Comparison of ENCODE assay signal across 20 cellular contexts in the genomic region with DNA sequence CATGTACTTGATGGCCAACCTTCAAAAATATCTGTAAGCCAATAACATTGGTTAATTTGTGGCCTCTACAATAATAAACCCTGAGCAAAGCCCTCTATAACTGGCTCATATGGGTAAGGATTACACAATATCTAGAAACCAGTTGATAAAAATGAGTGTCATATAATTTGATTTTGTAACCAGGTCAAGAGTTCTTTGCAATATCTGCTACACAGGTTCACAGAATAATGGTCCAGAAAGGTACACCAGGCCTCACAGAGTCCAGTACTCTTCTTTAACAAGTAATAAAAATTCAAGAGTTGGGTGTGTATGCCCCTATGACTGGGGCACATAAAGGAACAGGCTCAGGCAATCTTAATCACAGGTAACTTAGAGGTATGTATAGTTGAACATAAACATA.
DNase-seq lines count a peak whose midpoint lies in the region; ATAC-seq, FAIRE-seq and TF ChIP-seq lines count a peak whose summit lies in the region.
"Had no signal": no experiment of that assay in that cellular context is flagged by ENCODE, and none has a peak within 500 bp of the region (broad histone marks: within the 10 kb centered on the region; RNA-seq: fewer than 3 reads in every experiment).

No MANE protein-coding gene starts in this region.

- BruUV-seq in MCF 10A (replicated peaks; lab: Mats Ljungman, UMichigan) (no TSS peak), mammary epithelial cell (replicated peaks; lab: Mats Ljungman, UMichigan) (no TSS peak), Caco-2 (replicated peaks; lab: Mats Ljungman, UMichigan) (no TSS peak)

- DNase-seq in MCF 10A (ENCODE audit: unreplicated experiment) = no peak
- no peak for DNase-seq in mammary epithelial cell
- no peak for DNase-seq in left colon
- DNase-seq in small intestine = peak; percentile 80
- DNase-seq in NCI-H2081 treated with DMSO at 0.1 percent for 48 hours (lab: John Stamatoyannopoulos, UW) = no peak
- DNase-seq in Caco-2 = no peak
- DNase-seq in Ammon's horn (ENCODE audit: low spot score) = no peak
- DNase-seq: 8988T; ACHN; AML-193; C1 segment of cervical spinal cord; CD8-positive, alpha-beta T cell; DMS53; DMS79 treated with DMSO at 0.1 percent for 48 hours; GF-D8; GOT3 had no signal

- FAIRE-seq in small intestine (lab: Jason Lieb, UNC) = no peak
- FAIRE-seq: A549, GM12891 had no signal

- TF ChIP-seq CTCF in MCF 10A (IDR thresholded peaks at IDR 0.05; ENCODE audit: unreplicated experiment) (no peak), mammary epithelial cell (conservative IDR thresholded peaks at IDR 0.05 in 1 of 2, IDR thresholded peaks at IDR 0.05 in 1 of 2; ENCODE audit: extremely low read depth in 1 of 2, insufficient read depth in 1 of 2, low read depth in 1 of 2, low read length in 2 of 2) (no peak), liver (IDR thresholded peaks at IDR 0.05; ENCODE audit: low read depth, low read length, missing input control) (no peak), Caco-2 (IDR thresholded peaks at IDR 0.05; ENCODE audit: insufficient read depth in 1 of 2, low read depth in 1 of 2, low read length in 1 of 2, severe bottlenecking in 1 of 2, unreplicated experiment in 1 of 2) (no peak)

- H3K4me3 ChIP-seq in mammary epithelial cell (replicated peaks in 1 of 3; ENCODE audit: insufficient read depth in 1 of 3, low read depth in 2 of 3, low read length in 3 of 3) = no peak overlapping the region
- no peak overlapping the region for H3K4me3 ChIP-seq in liver (ENCODE audit: low read depth in 1 of 3, low read length in 3 of 3)
- no peak overlapping the region for H3K4me3 ChIP-seq in small intestine (ENCODE audit: low read depth in 1 of 2, low read length in 2 of 2)
- no peak overlapping the region for H3K4me3 ChIP-seq in Caco-2 (ENCODE audit: low read depth, low read length)
- H3K4me3 ChIP-seq: A549, HAP-1 had no signal

- POLR2A ChIA-PET in MCF 10A (lab: Yijun Ruan, JAX) (no interaction called here), Caco-2 (lab: Charles Lee) (no interaction called here)

- H3K4me1 ChIP-seq in mammary epithelial cell (ENCODE audit: insufficient read depth, low read length) (no peaks in the 10 kb centered on the region), liver (ENCODE audit: control insufficient read depth in 4 of 4, insufficient read depth in 4 of 4, low read length in 3 of 4) (peaks cover 0 to 3% (median 1%) of the 10 kb centered on the region in 4 donors), small intestine (ENCODE audit: control insufficient read depth in 2 of 2, insufficient read depth in 1 of 2, low read depth in 1 of 2, low read length in 1 of 2) (peaks cover 0 to 2% of the 10 kb centered on the region in 2 donors), Caco-2 (no peaks in the 10 kb centered on the region)
- H3K4me1 ChIP-seq: A549, HAP-1 had no signal

- H3K79me2 ChIP-seq in mammary epithelial cell (ENCODE audit: insufficient read depth, low read length) = no peaks in the 10 kb centered on the region

- no peak for TF ChIP-seq RAD21 in liver (IDR thresholded peaks at IDR 0.05)

- H3K27ac Mint-ChIP-seq in MCF 10A (ENCODE audit: low read depth, unreplicated experiment) (peak overlapping the region; percentile 35), Caco-2 (ENCODE audit: unreplicated experiment) (no peak overlapping the region)
- H3K27ac Mint-ChIP-seq: CD8-positive, alpha-beta T cell had no signal

- H4K20me1 ChIP-seq in mammary epithelial cell (ENCODE audit: insufficient read depth, low read length) = no peaks in the 10 kb centered on the region

- no peak overlapping the region for H3K4me3 Mint-ChIP-seq in MCF 10A (ENCODE audit: unreplicated experiment)
- H3K4me3 Mint-ChIP-seq in Caco-2 (ENCODE audit: unreplicated experiment) = no peak overlapping the region
- H3K4me3 Mint-ChIP-seq: CD8-positive, alpha-beta T cell had no signal

- no peaks in the 10 kb centered on the region for H3K9me3 Mint-ChIP-seq in MCF 10A (ENCODE audit: unreplicated experiment)
- H3K9me3 Mint-ChIP-seq in Caco-2 (ENCODE audit: unreplicated experiment) = no peaks in the 10 kb centered on the region

- dilution Hi-C loops in mammary epithelial cell (cut with HindIII; ENCODE audit: low sequenced_read_pairs) = no loop called here

- H3K27me3 Mint-ChIP-seq in MCF 10A (ENCODE audit: insufficient read depth, unreplicated experiment) (no peaks in the 10 kb centered on the region), Caco-2 (ENCODE audit: insufficient read depth, unreplicated experiment) (no peaks in the 10 kb centered on the region)

- in situ Hi-C loops in mammary epithelial cell (cut with MboI; ENCODE audit: low sequenced_read_pairs in 2 of 2) = no loop called here

- intact Hi-C loops in MCF 10A (cut with micrococcal nuclease) = no loop called here
- intact Hi-C loops in mammary epithelial cell (cut with micrococcal nuclease) = no loop called here
- intact Hi-C loops in left colon (cut with DNase I, micrococcal nuclease) = no loop called here
- intact Hi-C loops in Caco-2 (cut with micrococcal nuclease; ENCODE audit: unreplicated experiment) = no loop called here

- H3K36me3 Mint-ChIP-seq in MCF 10A (ENCODE audit: insufficient read depth, unreplicated experiment) (no peaks in the 10 kb centered on the region), Caco-2 (ENCODE audit: insufficient read depth, unreplicated experiment) (no peaks in the 10 kb centered on the region)

- H3K27me3 ChIP-seq in mammary epithelial cell (ENCODE audit: insufficient read depth, low read length) (no peaks in the 10 kb centered on the region), liver (ENCODE audit: control insufficient read depth in 4 of 4, insufficient read depth in 4 of 4, low read length in 3 of 4) (no peaks in the 10 kb centered on the region), small intestine (ENCODE audit: control insufficient read depth in 2 of 2, insufficient read depth in 2 of 2, low read length in 2 of 2) (no peaks in the 10 kb centered on the region), Caco-2 (replicated peaks; ENCODE audit: control insufficient read depth, insufficient read depth, low read length) (no peaks in the 10 kb centered on the region)

- CTCF ChIA-PET in MCF 10A (lab: Yijun Ruan, JAX) = interaction anchor here (0.5 kb wide), 1 partner anchor 166 kb away, joined by 5 read pairs; no protein-coding TSS in a partner anchor
- CTCF ChIA-PET in mammary epithelial cell (lab: Charles Lee; ENCODE audit: low non-redundant PET) = no interaction called here
- CTCF ChIA-PET in Caco-2 (lab: Charles Lee) = no interaction called here

- peak; percentile 59 for ATAC-seq in left colon
- ATAC-seq: A549; CD8-positive, alpha-beta T cell had no signal

- no peak overlapping the region for H3K27ac ChIP-seq in mammary epithelial cell (ENCODE audit: insufficient read depth, low read depth, low read length)
- no peak overlapping the region for H3K27ac ChIP-seq in liver (ENCODE audit: low read depth in 1 of 2, low read length in 2 of 2)
- H3K27ac ChIP-seq in small intestine (ENCODE audit: low read depth in 1 of 2, low read length in 1 of 2) = no peak overlapping the region
- H3K27ac ChIP-seq: A549 had no signal

- H3K9ac ChIP-seq in mammary epithelial cell (ENCODE audit: insufficient read depth, low read length) (no peak overlapping the region), liver (ENCODE audit: low read depth in 1 of 2, low read length in 2 of 2) (no peak overlapping the region)

- H3K9me3 ChIP-seq in mammary epithelial cell (replicated peaks; ENCODE audit: insufficient read depth, low read length) = no peaks in the 10 kb centered on the region
- H3K9me3 ChIP-seq in liver (ENCODE audit: control insufficient read depth in 4 of 4, low read length in 3 of 4) = no peaks in the 10 kb centered on the region
- no peaks in the 10 kb centered on the region for H3K9me3 ChIP-seq in small intestine (ENCODE audit: control insufficient read depth, low read depth)
- H3K9me3 ChIP-seq in Caco-2 = no peaks in the 10 kb centered on the region
- H3K9me3 ChIP-seq: A549, HAP-1 had no signal

- H3K4me1 Mint-ChIP-seq in MCF 10A (ENCODE audit: insufficient read depth, unreplicated experiment) = no peaks in the 10 kb centered on the region
- no peaks in the 10 kb centered on the region for H3K4me1 Mint-ChIP-seq in Caco-2 (ENCODE audit: low read depth, unreplicated experiment)

- no peaks in the 10 kb centered on the region for H3K36me3 ChIP-seq in mammary epithelial cell (ENCODE audit: insufficient read depth, low read length)
- no peaks in the 10 kb centered on the region for H3K36me3 ChIP-seq in liver (ENCODE audit: control insufficient read depth in 4 of 4, insufficient read depth in 3 of 4, low read depth in 1 of 4, low read length in 3 of 4)
- no peaks in the 10 kb centered on the region for H3K36me3 ChIP-seq in small intestine (ENCODE audit: control insufficient read depth in 2 of 2, insufficient read depth in 2 of 2, low read length in 2 of 2)
- H3K36me3 ChIP-seq in Caco-2 (ENCODE audit: control insufficient read depth, insufficient read depth, low read length) = no peaks in the 10 kb centered on the region
- H3K36me3 ChIP-seq: HAP-1 had no signal

- no peak overlapping the region for H3K4me2 ChIP-seq in mammary epithelial cell (ENCODE audit: insufficient read depth, low read depth, low read length)
- H3K4me2 ChIP-seq: A549 had no signal

- no peak overlapping the region for H2AFZ ChIP-seq in mammary epithelial cell (ENCODE audit: low read depth, low read length)

TF ChIP-seq in liver, 16 proteins besides CTCF, POLR2A, EP300 and RAD21:
- TF ChIP-seq HNF4A (conservative IDR thresholded peaks at IDR 0.05) (peak; percentile 7 to 16), RXRA (IDR thresholded peaks at IDR 0.05) (peak in 1 of 2 donors; percentile 15), NR2F2 (IDR thresholded peaks at IDR 0.05) (no peak)
